8 cellular contexts compared by ENCODE assay signal in genomic region chr1:75723989-75724471, GRCh38. TPM values are rescaled to one million over a fixed set of nuclear protein-coding genes. Genes with fewer than 3 reads are reported as not detected.
DNase-seq lines count a peak whose midpoint lies in the region; ATAC-seq and TF ChIP-seq lines count a peak whose summit lies in the region.

No MANE protein-coding gene starts in this region.

- H3K4me3 ChIP-seq in Jurkat, Clone E6-1 (ENCODE audit: low read length) = peak overlapping the region; percentile 83
- peak overlapping the region; percentile 94 for H3K4me3 ChIP-seq in osteoblast (ENCODE audit: insufficient read depth, low read length)
- H3K4me3 ChIP-seq in transverse colon = peak overlapping the region; percentile 51 to 65 (median 60)

- intact Hi-C loops in Right ventricle myocardium inferior (cut with DNase I) = loop anchor here (1.0 kb wide), 1 partner anchor 62 kb away; the partner anchor contains the start of gene RABGGTB
- intact Hi-C loops in transverse colon (cut with DNase I; ENCODE audit: low total_unique reads) = no loop called here

- H3K4me3 Mint-ChIP-seq in activated naive CD8-positive, alpha-beta T cell treated with anti-CD3 and anti-CD28 coated beads for 36 hours = peak overlapping the region; percentile 99

- H3K9me3 Mint-ChIP-seq in activated naive CD8-positive, alpha-beta T cell treated with anti-CD3 and anti-CD28 coated beads for 36 hours = no peaks in the 10 kb centered on the region

- H3K27ac ChIP-seq in osteoblast (ENCODE audit: low read depth, low read length) (peak overlapping the region; percentile 77), transverse colon (peak overlapping the region; percentile 89 to 93 (median 90))

- DNase-seq in ELF-1 (ENCODE audit: low read depth, low spot score) (peak; percentile 75), RPMI8226 (peak; percentile 71), Right ventricle myocardium inferior (ENCODE audit: missing footprints) (peak; percentile 88), osteoblast (ENCODE audit: insufficient read length, low spot score, missing footprints) (peak; percentile 83), transverse colon (peak; percentile 89)
- peak; percentile 72 for DNase-seq in Jurkat, Clone E6-1 (ENCODE audit: low read depth, low spot score)
- peak; percentile 74 for DNase-seq in activated naive CD8-positive, alpha-beta T cell treated with anti-CD3 and anti-CD28 coated beads for 36 hours

- H2AFZ ChIP-seq in osteoblast (ENCODE audit: low read length) = peak overlapping the region; percentile 96

- H3K4me1 Mint-ChIP-seq in activated naive CD8-positive, alpha-beta T cell treated with anti-CD3 and anti-CD28 coated beads for 36 hours = peaks cover 43% of the 10 kb centered on the region

- in situ Hi-C loops in transverse colon (cut with MboI; ENCODE audit: low pct_ligation_motif_present in 1 of 4, low pct_unique_long_range_greater_than_20kb in 1 of 4, low sequenced_read_pairs in 3 of 4) = loop anchor here in 1 of 4 donors (10.0 kb wide), 1 partner anchor 61 kb away; the partner anchor contains the start of gene RABGGTB

- H3K36me3 ChIP-seq in osteoblast (ENCODE audit: insufficient read depth, low read length) = no peaks in the 10 kb centered on the region
- H3K36me3 ChIP-seq in transverse colon = no peaks in the 10 kb centered on the region

- H3K27me3 Mint-ChIP-seq in activated naive CD8-positive, alpha-beta T cell treated with anti-CD3 and anti-CD28 coated beads for 36 hours = no peaks in the 10 kb centered on the region

- WGBS in transverse colon (ENCODE audit: low coverage in 1 of 2), 2 donors = 1 to 20% methylated on average over 1 to 26 of the region's 30 CpGs

- H3K79me2 ChIP-seq in osteoblast (ENCODE audit: insufficient read depth, low read length) = peaks cover 34% of the 10 kb centered on the region

- no peak for TF ChIP-seq POLR2A in transverse colon (IDR thresholded peaks at IDR 0.05)

- H4K20me1 ChIP-seq in osteoblast (ENCODE audit: insufficient read depth, low read length) = peaks cover 8% of the 10 kb centered on the region

- peaks cover 3% of the 10 kb centered on the region for H3K36me3 Mint-ChIP-seq in activated naive CD8-positive, alpha-beta T cell treated with anti-CD3 and anti-CD28 coated beads for 36 hours

- peak overlapping the region; percentile 85 for H3K4me2 ChIP-seq in osteoblast (ENCODE audit: insufficient read depth, low read length)

- H3K27ac Mint-ChIP-seq in activated naive CD8-positive, alpha-beta T cell treated with anti-CD3 and anti-CD28 coated beads for 36 hours = peak overlapping the region; percentile 97

- TF ChIP-seq CTCF in osteoblast (IDR thresholded peaks at IDR 0.05; ENCODE audit: extremely low read depth, low read depth, low read length) (no peak), transverse colon (IDR thresholded peaks at IDR 0.05) (no peak)

- H3K4me1 ChIP-seq in osteoblast (ENCODE audit: insufficient read depth, low read length) (peaks cover 9% of the 10 kb centered on the region), transverse colon (peaks cover 0 to 32% (median 6%) of the 10 kb centered on the region in 4 donors)

- no peaks in the 10 kb centered on the region for H3K9me3 ChIP-seq in osteoblast (ENCODE audit: low read depth, low read length)
- no peaks in the 10 kb centered on the region for H3K9me3 ChIP-seq in transverse colon

- ATAC-seq in GM21825 (IDR thresholded peaks at IDR 0.05; ENCODE audit: unreplicated experiment) (peak; percentile 75), Right ventricle myocardium inferior (peak; percentile 95)

- TF ChIP-seq EP300 in transverse colon (IDR thresholded peaks at IDR 0.05; ENCODE audit: low read depth) = no peak

- H3K27me3 ChIP-seq in osteoblast (ENCODE audit: insufficient read depth, low read length) (no peaks in the 10 kb centered on the region), transverse colon (no peaks in the 10 kb centered on the region)

RNA-seq across cellular contexts. Expression of gene ACADM, which starts 0.5 kb away (rescaled TPM):
- polyA plus RNA-seq in Jurkat, Clone E6-1 (2012; ENCODE audit: insufficient read depth, insufficient read length) = 128 TPM
- 10 to 100 TPM; 57.2 to 57.4 TPM for total RNA-seq in activated naive CD8-positive, alpha-beta T cell treated with anti-CD3 and anti-CD28 coated beads for 36 hours
- total RNA-seq in Right ventricle myocardium inferior (378 TPM), osteoblast (28.9 and 33.7 TPM in 2 replicates), transverse colon (100 to 1,000 TPM in 2 of 4 donors, 10 to 100 TPM in 2; 34.4 to 138 (median 91.5) TPM)

Comparison
In these comparisons a context has a peak if more than half of its experiments do, and no peak if none do; other contexts are left out.
1. Peak in every context shown above with its lines: DNase-seq, ATAC-seq, H3K4me3 ChIP-seq and H3K27ac ChIP-seq.